29 cellular contexts compared by ENCODE assay signal in the genomic region with DNA sequence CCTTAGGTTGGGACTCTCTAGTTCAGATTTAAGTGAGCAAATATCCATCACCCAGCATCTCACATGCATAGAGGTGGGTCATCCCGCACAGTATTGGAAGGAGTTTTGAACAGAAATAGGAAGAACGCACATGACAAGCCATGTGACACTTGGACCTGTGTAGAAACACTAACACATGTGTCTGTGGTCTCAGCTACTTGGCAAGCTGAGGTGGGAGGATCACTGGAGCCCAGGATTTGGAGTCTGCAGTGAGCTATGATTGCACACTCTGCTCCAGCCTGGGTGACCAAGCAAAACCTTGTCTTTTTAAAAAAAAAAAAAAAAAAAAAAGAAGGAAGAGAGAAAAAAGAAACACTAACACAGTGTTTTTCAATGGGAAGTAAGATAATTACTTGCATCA. TPM values are rescaled to one million over a fixed set of nuclear protein-coding genes. Genes with fewer than 3 reads are reported as not detected.
DNase-seq lines count a peak whose midpoint lies in the region; ATAC-seq and TF ChIP-seq lines count a peak whose summit lies in the region.
"Had no signal": no experiment of that assay in that cellular context is flagged by ENCODE, and none has a peak within 500 bp of the region (broad histone marks: within the 10 kb centered on the region; RNA-seq: fewer than 3 reads in every experiment).

No MANE protein-coding gene starts in this region.

- POLR2A ChIA-PET in MCF 10A (lab: Yijun Ruan, JAX), result interaction anchor here (1.8 kb wide), 1 partner anchor 190 kb away, joined by 4 read pairs; no protein-coding TSS in a partner anchor

- H3K27me3 ChIP-seq in breast epithelium, result no peaks in the 10 kb centered on the region
- H3K27me3 ChIP-seq in thyroid gland, result no peaks in the 10 kb centered on the region
- H3K27me3 ChIP-seq: BE2C had no signal

- H3K27ac ChIP-seq in breast epithelium (peak overlapping the region; percentile 41 to 64), thyroid gland (no peak overlapping the region)
- H3K27ac ChIP-seq: colonic mucosa, left lung, transverse colon had no signal

- TF ChIP-seq CTCF in breast epithelium (IDR thresholded peaks at IDR 0.05) (no peak), MCF 10A (IDR thresholded peaks at IDR 0.05; ENCODE audit: unreplicated experiment) (no peak), NB4 (IDR thresholded peaks at IDR 0.05; ENCODE audit: low read depth, low read length) (no peak), thyroid gland (IDR thresholded peaks at IDR 0.05) (no peak), GM20000 (IDR thresholded peaks at IDR 0.05; ENCODE audit: extremely low read depth, missing control alignments) (no peak)

- H3K4me1 ChIP-seq in breast epithelium, result peaks cover 6 to 10% of the 10 kb centered on the region in 2 donors
- H3K4me1 ChIP-seq in thyroid gland, result peaks cover 6% of the 10 kb centered on the region in 2 donors
- H3K4me1 ChIP-seq: BE2C had no signal

- no peak overlapping the region for H3K27ac Mint-ChIP-seq in MCF 10A (ENCODE audit: low read depth, unreplicated experiment)
- H3K27ac Mint-ChIP-seq: activated CD4-positive, alpha-beta T cell treated with anti-CD3 and anti-CD28 coated beads for 36 hours; activated T-cell treated with anti-CD3 and anti-CD28 coated beads, Interleukin-2, amount 50 U/mL, for 24 hours; H9; IgD-negative memory B cell; nephron; stimulated activated naive CD8-positive, alpha-beta T cell treated with anti-CD3 and anti-CD28 coated beads, Interleukin-15, amount 100 ng/mL, for 72 hours; T-helper 17 cell had no signal

- H3K9me3 ChIP-seq in breast epithelium, result no peaks in the 10 kb centered on the region
- H3K9me3 ChIP-seq in thyroid gland, result no peaks in the 10 kb centered on the region
- H3K9me3 ChIP-seq: BE2C, colonic mucosa, left lung, SK-N-SH, transverse colon had no signal

- peaks cover 12% of the 10 kb centered on the region for H3K4me1 Mint-ChIP-seq in MCF 10A (ENCODE audit: insufficient read depth, unreplicated experiment)

- CTCF ChIA-PET in MCF 10A (lab: Yijun Ruan, JAX), result interaction anchor here (0.6 to 6.5 kb wide), 5 partner anchors 12 to 288 kb away, joined by 3 to 35 read pairs (median 4); no protein-coding TSS in a partner anchor

- no peaks in the 10 kb centered on the region for H3K9me3 Mint-ChIP-seq in MCF 10A (ENCODE audit: unreplicated experiment)
- H3K9me3 Mint-ChIP-seq: activated T-cell treated with anti-CD3 and anti-CD28 coated beads, Interleukin-2, amount 50 U/mL, for 24 hours; H9; IgD-negative memory B cell; nephron; stimulated activated naive CD8-positive, alpha-beta T cell treated with anti-CD3 and anti-CD28 coated beads, Interleukin-15, amount 100 ng/mL, for 72 hours had no signal

- intact Hi-C loops in breast epithelium (cut with DNase I; ENCODE audit: low total_unique reads), result loop anchor here (10.0 kb wide), 1 partner anchor 285 kb away; no protein-coding TSS in a partner anchor
- intact Hi-C loops in MCF 10A (cut with micrococcal nuclease), result loop anchor here (5.0 kb wide), 2 partner anchors 357 to 447 kb away; no protein-coding TSS in a partner anchor
- intact Hi-C loops in thyroid gland (cut with DNase I), result no loop called here

- H3K4me3 Mint-ChIP-seq in MCF 10A (ENCODE audit: unreplicated experiment), result no peak overlapping the region
- H3K4me3 Mint-ChIP-seq: activated CD4-positive, alpha-beta T cell treated with anti-CD3 and anti-CD28 coated beads for 36 hours; activated T-cell treated with anti-CD3 and anti-CD28 coated beads, Interleukin-2, amount 50 U/mL, for 24 hours; H9; nephron; stimulated activated naive CD8-positive, alpha-beta T cell treated with anti-CD3 and anti-CD28 coated beads, Interleukin-15, amount 100 ng/mL, for 72 hours; T-helper 17 cell had no signal

- WGBS in thyroid gland, 2 donors, result 72 to 78% methylated on average over 2 of the region's 2 CpGs

- peak in 1 of 2 donors; percentile 42 for DNase-seq in breast epithelium (ENCODE audit: low spot score in 2 of 2)
- no peak for DNase-seq in MCF 10A (ENCODE audit: unreplicated experiment)
- peak; percentile 15 for DNase-seq in NB4 (ENCODE audit: low read depth)
- peak; percentile 86 for DNase-seq in fibroblast of peridontal ligament (ENCODE audit: extremely low read depth)
- DNase-seq in thyroid gland, result peak; percentile 27 to 28
- no peak for DNase-seq in GM20000 (ENCODE audit: low spot score)
- DNase-seq in NCI-H82 (lab: John Stamatoyannopoulos, UW), result no peak
- DNase-seq: activated CD4-positive, alpha-beta T cell treated with anti-CD3 and anti-CD28 coated beads for 36 hours; activated naive CD4-positive, alpha-beta T cell; activated T-cell treated with anti-CD3 and anti-CD28 coated beads, Interleukin-2, amount 50 U/mL, for 24 hours; amniotic stem cell; BE2C; colonic mucosa; DMS53; GDM1; H9; hypothalamus; left lung; NCI-H1694; NCI-H2171; SK-N-SH; stimulated activated naive CD8-positive, alpha-beta T cell treated with anti-CD3 and anti-CD28 coated beads, Interleukin-15, amount 100 ng/mL, for 72 hours; T-helper 17 cell; transverse colon had no signal

- no peak overlapping the region for H3K4me3 ChIP-seq in breast epithelium
- no peak overlapping the region for H3K4me3 ChIP-seq in NB4 (ENCODE audit: low read depth, low read length)
- no peak overlapping the region for H3K4me3 ChIP-seq in thyroid gland (replicated peaks in 1 of 3)
- H3K4me3 ChIP-seq: colonic mucosa, left lung, transverse colon had no signal

- H3K27me3 Mint-ChIP-seq in MCF 10A (ENCODE audit: insufficient read depth, unreplicated experiment), result no peaks in the 10 kb centered on the region

- BruUV-seq in MCF 10A (replicated peaks; lab: Mats Ljungman, UMichigan), result no TSS peak

- H3K36me3 Mint-ChIP-seq in MCF 10A (ENCODE audit: insufficient read depth, unreplicated experiment), result peaks cover 5% of the 10 kb centered on the region
- H3K36me3 Mint-ChIP-seq: IgD-negative memory B cell had no signal

- no peak for TF ChIP-seq POLR2A in breast epithelium (IDR thresholded peaks at IDR 0.05)
- no peak for TF ChIP-seq POLR2A in NB4 (IDR thresholded peaks at IDR 0.05; ENCODE audit: extremely low read depth, insufficient read length)
- TF ChIP-seq POLR2A in thyroid gland (IDR thresholded peaks at IDR 0.05), result no peak

- H3K36me3 ChIP-seq in breast epithelium (no peaks in the 10 kb centered on the region), thyroid gland (no peaks in the 10 kb centered on the region)
- H3K36me3 ChIP-seq: BE2C, colonic mucosa, left lung, transverse colon had no signal

- no peak for ATAC-seq in HG02870 (IDR thresholded peaks at IDR 0.05; ENCODE audit: unreplicated experiment)
- ATAC-seq: activated CD4-positive, alpha-beta T cell treated with anti-CD3 and anti-CD28 coated beads for 36 hours; esophagus mucosa; left lung; sciatic nerve; stimulated activated naive CD8-positive, alpha-beta T cell treated with anti-CD3 and anti-CD28 coated beads, Interleukin-15, amount 100 ng/mL, for 72 hours; T-helper 17 cell had no signal

RNA-seq across cellular contexts. Expression of gene MTCL1, which starts 5.4 kb away (rescaled TPM):
- total RNA-seq in breast epithelium, result 1 to 10 TPM; 4.9 to 9.1 (median 7.2) TPM
- 11.6 and 19.8 TPM in 2 replicates for total RNA-seq in MCF 10A (2022)
- total RNA-seq in thyroid gland, result 1 to 10 TPM; 2.0 to 3.2 (median 2.5) TPM

Comparison
In these comparisons a context has a peak if more than half of its experiments do, and no peak if none do; other contexts are left out.
1. DNase-seq: peak in NB4 (single experiment), fibroblast of peridontal ligament (single experiment) and thyroid gland (2 of 2); none in MCF 10A (single experiment), GM20000 (single experiment) and NCI-H82 (single experiment).
2. H3K27ac ChIP-seq: peak in breast epithelium (2 of 2); none in thyroid gland (0 of 3).